Comparison of ENCODE assay signal across 1 cellular context in the genomic region with DNA sequence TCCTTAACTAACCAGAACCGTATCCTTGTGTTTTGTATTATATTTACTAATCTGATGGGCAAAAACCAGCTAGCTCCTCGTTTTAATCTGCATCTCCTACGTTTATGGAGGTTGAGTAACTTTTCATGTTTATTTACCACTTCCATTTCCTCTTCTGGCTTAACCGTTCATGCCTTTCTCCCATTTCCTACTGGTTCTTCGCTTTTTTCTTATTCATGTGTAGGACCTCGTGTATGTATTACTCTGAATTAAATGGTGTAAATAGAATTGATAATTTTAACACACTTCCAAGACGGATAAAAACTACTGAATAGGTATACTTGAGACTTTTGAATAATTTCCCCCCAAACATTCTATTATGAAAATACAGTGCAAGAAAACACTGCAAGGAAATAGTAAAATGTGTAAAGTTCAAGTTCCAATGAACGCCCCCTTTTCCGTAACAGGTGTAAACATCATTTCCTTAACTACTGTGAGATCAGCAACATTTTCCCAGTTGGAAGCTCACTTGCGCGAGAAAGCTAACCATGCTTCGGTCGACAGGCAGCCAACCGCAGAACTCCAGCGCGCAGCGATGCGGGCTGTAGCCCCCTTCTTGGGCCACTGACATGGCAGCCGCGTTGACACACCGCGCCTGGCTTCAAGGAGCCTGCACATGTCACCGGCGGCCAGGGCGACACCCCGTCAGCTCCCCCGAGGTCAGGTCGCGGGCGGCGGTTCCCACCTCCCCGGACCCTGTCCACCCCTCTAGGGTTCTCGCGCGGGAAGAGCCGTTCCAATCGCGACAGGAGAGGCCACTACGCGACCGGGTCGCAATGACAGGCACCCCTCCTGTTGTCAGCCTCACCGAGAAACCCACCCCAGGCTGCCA.
A peak's percentile ranks its signal among the peaks of the same experiment; 100 is the strongest.
TF ChIP-seq lines count a peak whose summit lies in the region.

No MANE protein-coding gene starts in this region.

TF ChIP-seq in K562, 482 proteins besides CTCF, POLR2A, EP300 and RAD21 (continued from another document and continues in another):
- TF ChIP-seq, protein P1, sequence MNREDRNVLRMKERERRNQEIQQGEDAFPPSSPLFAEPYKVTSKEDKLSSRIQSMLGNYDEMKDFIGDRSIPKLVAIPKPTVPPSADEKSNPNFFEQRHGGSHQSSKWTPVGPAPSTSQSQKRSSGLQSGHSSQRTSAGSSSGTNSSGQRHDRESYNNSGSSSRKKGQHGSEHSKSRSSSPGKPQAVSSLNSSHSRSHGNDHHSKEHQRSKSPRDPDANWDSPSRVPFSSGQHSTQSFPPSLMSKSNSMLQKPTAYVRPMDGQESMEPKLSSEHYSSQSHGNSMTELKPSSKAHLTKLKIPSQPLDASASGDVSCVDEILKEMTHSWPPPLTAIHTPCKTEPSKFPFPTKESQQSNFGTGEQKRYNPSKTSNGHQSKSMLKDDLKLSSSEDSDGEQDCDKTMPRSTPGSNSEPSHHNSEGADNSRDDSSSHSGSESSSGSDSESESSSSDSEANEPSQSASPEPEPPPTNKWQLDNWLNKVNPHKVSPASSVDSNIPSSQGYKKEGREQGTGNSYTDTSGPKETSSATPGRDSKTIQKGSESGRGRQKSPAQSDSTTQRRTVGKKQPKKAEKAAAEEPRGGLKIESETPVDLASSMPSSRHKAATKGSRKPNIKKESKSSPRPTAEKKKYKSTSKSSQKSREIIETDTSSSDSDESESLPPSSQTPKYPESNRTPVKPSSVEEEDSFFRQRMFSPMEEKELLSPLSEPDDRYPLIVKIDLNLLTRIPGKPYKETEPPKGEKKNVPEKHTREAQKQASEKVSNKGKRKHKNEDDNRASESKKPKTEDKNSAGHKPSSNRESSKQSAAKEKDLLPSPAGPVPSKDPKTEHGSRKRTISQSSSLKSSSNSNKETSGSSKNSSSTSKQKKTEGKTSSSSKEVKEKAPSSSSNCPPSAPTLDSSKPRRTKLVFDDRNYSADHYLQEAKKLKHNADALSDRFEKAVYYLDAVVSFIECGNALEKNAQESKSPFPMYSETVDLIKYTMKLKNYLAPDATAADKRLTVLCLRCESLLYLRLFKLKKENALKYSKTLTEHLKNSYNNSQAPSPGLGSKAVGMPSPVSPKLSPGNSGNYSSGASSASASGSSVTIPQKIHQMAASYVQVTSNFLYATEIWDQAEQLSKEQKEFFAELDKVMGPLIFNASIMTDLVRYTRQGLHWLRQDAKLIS (CRISPR knock-in tag; IDR thresholded peaks at IDR 0.05), result peak; percentile 40; the same call in 1 of the 2 replicates
- no peak for TF ChIP-seq HNRNPL (IDR thresholded peaks at IDR 0.05; ENCODE audit: low read depth, low read length)
- TF ChIP-seq, protein P2, sequence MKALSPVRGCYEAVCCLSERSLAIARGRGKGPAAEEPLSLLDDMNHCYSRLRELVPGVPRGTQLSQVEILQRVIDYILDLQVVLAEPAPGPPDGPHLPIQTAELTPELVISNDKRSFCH (CRISPR knock-in tag; IDR thresholded peaks at IDR 0.05), result no peak
- TF ChIP-seq, protein P2 (tag; IDR thresholded peaks at IDR 0.05), result peak; percentile 47; the same call in 1 of the 2 replicates
- TF ChIP-seq, protein P3, sequence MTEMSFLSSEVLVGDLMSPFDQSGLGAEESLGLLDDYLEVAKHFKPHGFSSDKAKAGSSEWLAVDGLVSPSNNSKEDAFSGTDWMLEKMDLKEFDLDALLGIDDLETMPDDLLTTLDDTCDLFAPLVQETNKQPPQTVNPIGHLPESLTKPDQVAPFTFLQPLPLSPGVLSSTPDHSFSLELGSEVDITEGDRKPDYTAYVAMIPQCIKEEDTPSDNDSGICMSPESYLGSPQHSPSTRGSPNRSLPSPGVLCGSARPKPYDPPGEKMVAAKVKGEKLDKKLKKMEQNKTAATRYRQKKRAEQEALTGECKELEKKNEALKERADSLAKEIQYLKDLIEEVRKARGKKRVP (CRISPR knock-in tag; IDR thresholded peaks at IDR 0.05), result no peak
- TF ChIP-seq TBP (optimal IDR thresholded peaks at IDR 0.05; ENCODE audit: low read depth, low read length), result no peak
- TF ChIP-seq RFX5 (IDR thresholded peaks at IDR 0.05; ENCODE audit: low read depth, low read length), result no peak
- TF ChIP-seq, protein P4, sequence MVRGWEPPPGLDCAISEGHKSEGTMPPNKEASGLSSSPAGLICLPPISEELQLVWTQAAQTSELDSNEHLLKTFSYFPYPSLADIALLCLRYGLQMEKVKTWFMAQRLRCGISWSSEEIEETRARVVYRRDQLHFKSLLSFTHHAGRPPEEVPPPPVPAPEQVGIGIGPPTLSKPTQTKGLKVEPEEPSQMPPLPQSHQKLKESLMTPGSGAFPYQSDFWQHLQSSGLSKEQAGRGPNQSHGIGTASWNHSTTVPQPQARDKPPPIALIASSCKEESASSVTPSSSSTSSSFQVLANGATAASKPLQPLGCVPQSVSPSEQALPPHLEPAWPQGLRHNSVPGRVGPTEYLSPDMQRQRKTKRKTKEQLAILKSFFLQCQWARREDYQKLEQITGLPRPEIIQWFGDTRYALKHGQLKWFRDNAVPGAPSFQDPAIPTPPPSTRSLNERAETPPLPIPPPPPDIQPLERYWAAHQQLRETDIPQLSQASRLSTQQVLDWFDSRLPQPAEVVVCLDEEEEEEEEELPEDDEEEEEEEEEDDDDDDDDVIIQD (CRISPR knock-in tag; IDR thresholded peaks at IDR 0.05), result no peak
- no peak for TF ChIP-seq PTBP1 (IDR thresholded peaks at IDR 0.05; ENCODE audit: low read depth, low read length)
- TF ChIP-seq, protein P5, sequence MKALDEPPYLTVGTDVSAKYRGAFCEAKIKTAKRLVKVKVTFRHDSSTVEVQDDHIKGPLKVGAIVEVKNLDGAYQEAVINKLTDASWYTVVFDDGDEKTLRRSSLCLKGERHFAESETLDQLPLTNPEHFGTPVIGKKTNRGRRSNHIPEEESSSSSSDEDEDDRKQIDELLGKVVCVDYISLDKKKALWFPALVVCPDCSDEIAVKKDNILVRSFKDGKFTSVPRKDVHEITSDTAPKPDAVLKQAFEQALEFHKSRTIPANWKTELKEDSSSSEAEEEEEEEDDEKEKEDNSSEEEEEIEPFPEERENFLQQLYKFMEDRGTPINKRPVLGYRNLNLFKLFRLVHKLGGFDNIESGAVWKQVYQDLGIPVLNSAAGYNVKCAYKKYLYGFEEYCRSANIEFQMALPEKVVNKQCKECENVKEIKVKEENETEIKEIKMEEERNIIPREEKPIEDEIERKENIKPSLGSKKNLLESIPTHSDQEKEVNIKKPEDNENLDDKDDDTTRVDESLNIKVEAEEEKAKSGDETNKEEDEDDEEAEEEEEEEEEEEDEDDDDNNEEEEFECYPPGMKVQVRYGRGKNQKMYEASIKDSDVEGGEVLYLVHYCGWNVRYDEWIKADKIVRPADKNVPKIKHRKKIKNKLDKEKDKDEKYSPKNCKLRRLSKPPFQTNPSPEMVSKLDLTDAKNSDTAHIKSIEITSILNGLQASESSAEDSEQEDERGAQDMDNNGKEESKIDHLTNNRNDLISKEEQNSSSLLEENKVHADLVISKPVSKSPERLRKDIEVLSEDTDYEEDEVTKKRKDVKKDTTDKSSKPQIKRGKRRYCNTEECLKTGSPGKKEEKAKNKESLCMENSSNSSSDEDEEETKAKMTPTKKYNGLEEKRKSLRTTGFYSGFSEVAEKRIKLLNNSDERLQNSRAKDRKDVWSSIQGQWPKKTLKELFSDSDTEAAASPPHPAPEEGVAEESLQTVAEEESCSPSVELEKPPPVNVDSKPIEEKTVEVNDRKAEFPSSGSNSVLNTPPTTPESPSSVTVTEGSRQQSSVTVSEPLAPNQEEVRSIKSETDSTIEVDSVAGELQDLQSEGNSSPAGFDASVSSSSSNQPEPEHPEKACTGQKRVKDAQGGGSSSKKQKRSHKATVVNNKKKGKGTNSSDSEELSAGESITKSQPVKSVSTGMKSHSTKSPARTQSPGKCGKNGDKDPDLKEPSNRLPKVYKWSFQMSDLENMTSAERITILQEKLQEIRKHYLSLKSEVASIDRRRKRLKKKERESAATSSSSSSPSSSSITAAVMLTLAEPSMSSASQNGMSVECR (CRISPR knock-in tag; IDR thresholded peaks at IDR 0.05), result peak; percentile 61; the same call in 1 of the 2 replicates
- TF ChIP-seq, protein P6, sequence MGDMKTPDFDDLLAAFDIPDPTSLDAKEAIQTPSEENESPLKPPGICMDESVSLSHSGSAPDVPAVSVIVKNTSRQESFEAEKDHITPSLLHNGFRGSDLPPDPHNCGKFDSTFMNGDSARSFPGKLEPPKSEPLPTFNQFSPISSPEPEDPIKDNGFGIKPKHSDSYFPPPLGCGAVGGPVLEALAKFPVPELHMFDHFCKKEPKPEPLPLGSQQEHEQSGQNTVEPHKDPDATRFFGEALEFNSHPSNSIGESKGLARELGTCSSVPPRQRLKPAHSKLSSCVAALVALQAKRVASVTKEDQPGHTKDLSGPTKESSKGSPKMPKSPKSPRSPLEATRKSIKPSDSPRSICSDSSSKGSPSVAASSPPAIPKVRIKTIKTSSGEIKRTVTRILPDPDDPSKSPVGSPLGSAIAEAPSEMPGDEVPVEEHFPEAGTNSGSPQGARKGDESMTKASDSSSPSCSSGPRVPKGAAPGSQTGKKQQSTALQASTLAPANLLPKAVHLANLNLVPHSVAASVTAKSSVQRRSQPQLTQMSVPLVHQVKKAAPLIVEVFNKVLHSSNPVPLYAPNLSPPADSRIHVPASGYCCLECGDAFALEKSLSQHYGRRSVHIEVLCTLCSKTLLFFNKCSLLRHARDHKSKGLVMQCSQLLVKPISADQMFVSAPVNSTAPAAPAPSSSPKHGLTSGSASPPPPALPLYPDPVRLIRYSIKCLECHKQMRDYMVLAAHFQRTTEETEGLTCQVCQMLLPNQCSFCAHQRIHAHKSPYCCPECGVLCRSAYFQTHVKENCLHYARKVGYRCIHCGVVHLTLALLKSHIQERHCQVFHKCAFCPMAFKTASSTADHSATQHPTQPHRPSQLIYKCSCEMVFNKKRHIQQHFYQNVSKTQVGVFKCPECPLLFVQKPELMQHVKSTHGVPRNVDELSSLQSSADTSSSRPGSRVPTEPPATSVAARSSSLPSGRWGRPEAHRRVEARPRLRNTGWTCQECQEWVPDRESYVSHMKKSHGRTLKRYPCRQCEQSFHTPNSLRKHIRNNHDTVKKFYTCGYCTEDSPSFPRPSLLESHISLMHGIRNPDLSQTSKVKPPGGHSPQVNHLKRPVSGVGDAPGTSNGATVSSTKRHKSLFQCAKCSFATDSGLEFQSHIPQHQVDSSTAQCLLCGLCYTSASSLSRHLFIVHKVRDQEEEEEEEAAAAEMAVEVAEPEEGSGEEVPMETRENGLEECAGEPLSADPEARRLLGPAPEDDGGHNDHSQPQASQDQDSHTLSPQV (IDR thresholded peaks at IDR 0.05), result no peak; the same call in 1 of the 2 replicates
- peak; percentile 20 to 87 (median 76) for TF ChIP-seq YY1 (IDR thresholded peaks at IDR 0.05; ENCODE audit: borderline replicate concordance in 1 of 3, control insufficient read depth in 1 of 3, extremely low read depth in 1 of 3, insufficient read depth in 3 of 3, insufficient read length in 1 of 3, insufficient replicate concordance in 2 of 3, low read depth in 1 of 3, low read length in 2 of 3)
- TF ChIP-seq, protein P7, sequence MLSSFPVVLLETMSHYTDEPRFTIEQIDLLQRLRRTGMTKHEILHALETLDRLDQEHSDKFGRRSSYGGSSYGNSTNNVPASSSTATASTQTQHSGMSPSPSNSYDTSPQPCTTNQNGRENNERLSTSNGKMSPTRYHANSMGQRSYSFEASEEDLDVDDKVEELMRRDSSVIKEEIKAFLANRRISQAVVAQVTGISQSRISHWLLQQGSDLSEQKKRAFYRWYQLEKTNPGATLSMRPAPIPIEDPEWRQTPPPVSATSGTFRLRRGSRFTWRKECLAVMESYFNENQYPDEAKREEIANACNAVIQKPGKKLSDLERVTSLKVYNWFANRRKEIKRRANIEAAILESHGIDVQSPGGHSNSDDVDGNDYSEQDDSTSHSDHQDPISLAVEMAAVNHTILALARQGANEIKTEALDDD (IDR thresholded peaks at IDR 0.05), result 0 out of 2 replicates have a peak, but pooled peaks have one; percentile 32
- no peak for TF ChIP-seq RBBP5 (IDR thresholded peaks at IDR 0.05; ENCODE audit: borderline replicate concordance, insufficient read depth, low read length, poor library complexity, severe bottlenecking)
- TF ChIP-seq ETV6 (IDR thresholded peaks at IDR 0.05; ENCODE audit: borderline replicate concordance in 1 of 2, low read depth in 2 of 2, low read length in 1 of 2), result no peak; a peak in 1 of 4 replicates
- peak; percentile 44; the same call in 1 of the 2 replicates for TF ChIP-seq ETV6 (CRISPR knock-in tag; IDR thresholded peaks at IDR 0.05; ENCODE audit: borderline replicate concordance)
- TF ChIP-seq ZBTB7A (IDR thresholded peaks at IDR 0.05; ENCODE audit: borderline replicate concordance, control insufficient read depth, low read depth, low read length), result peak; percentile 49; the same call in 1 of the 2 replicates
- peak in 1 of 2 experiments; percentile 39; a peak in 2 of 4 replicates for TF ChIP-seq FOXK2 (conservative IDR thresholded peaks at IDR 0.05 in 1 of 2, IDR thresholded peaks at IDR 0.05 in 1 of 2; ENCODE audit: low read depth in 2 of 2)
- TF ChIP-seq FOXK1 (CRISPR knock-in tag; IDR thresholded peaks at IDR 0.05; ENCODE audit: borderline replicate concordance), result peak; percentile 91; the same call in 1 of the 2 replicates
- TF ChIP-seq HEY1 (CRISPR knock-in tag; IDR thresholded peaks at IDR 0.05; ENCODE audit: borderline replicate concordance), result no peak
- TF ChIP-seq ARID2 (IDR thresholded peaks at IDR 0.05), result 0 out of 2 replicates have a peak, but pooled peaks have one; percentile 43
- no peak for TF ChIP-seq NFATC3 (IDR thresholded peaks at IDR 0.05)
